8 cellular contexts compared by ENCODE assay signal in the genomic region with DNA sequence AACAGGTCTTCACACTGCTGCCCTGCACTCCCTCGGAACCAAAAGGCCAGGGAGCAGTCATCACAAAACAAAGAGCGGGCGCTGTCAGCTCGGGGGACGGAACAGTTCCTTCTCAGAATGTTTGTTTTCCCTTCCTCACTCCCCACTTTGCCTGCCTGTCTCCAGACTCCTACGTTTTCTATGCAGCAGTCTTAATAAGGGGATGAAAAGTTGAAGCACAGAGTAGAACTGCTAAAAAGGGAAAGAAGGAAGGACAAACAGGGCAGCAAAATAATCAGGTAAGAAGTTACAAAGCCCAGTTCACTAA. TPM values are rescaled to one million over a fixed set of nuclear protein-coding genes. Genes with fewer than 3 reads are reported as not detected.
DNase-seq lines count a peak whose midpoint lies in the region; ATAC-seq and TF ChIP-seq lines count a peak whose summit lies in the region.

No MANE protein-coding gene starts in this region.

- POLR2A ChIA-PET in activated CD4-positive, alpha-beta memory T cell treated with anti-CD3 and anti-CD28 coated beads for 36 hours (lab: Charles Lee): no interaction called here

- TF ChIP-seq CTCF in GM12865 (IDR thresholded peaks at IDR 0.05; ENCODE audit: insufficient read depth, low read depth, low read length, missing control alignments): no peak
- TF ChIP-seq CTCF in heart left ventricle (IDR thresholded peaks at IDR 0.05): no peak
- TF ChIP-seq CTCF in sigmoid colon (IDR thresholded peaks at IDR 0.05): no peak

- peaks cover 0 to 20% (median 12%) of the 10 kb centered on the region in 12 donors for H3K4me1 ChIP-seq in heart left ventricle
- peaks cover 0 to 35% (median 20%) of the 10 kb centered on the region in 4 donors for H3K4me1 ChIP-seq in sigmoid colon

- peak in 1 of 4 donors; percentile 49 for ATAC-seq in heart left ventricle

- H3K27me3 ChIP-seq in heart left ventricle: peaks cover 0 to 24% (median 0%) of the 10 kb centered on the region in 9 donors
- H3K27me3 ChIP-seq in sigmoid colon: no peaks in the 10 kb centered on the region

- H3K9me3 ChIP-seq in heart left ventricle: no peaks in the 10 kb centered on the region
- H3K9me3 ChIP-seq in sigmoid colon: no peaks in the 10 kb centered on the region

- WGBS in heart left ventricle, 4 donors: 4 to 11% (median 6%) methylated on average over 6 of the region's 6 CpGs
- WGBS in sigmoid colon, 2 donors: 8 to 17% methylated on average over 6 of the region's 6 CpGs

- CTCF ChIA-PET in activated CD4-positive, alpha-beta memory T cell treated with anti-CD3 and anti-CD28 coated beads for 36 hours (lab: Charles Lee): interaction anchor here (1.0 to 1.1 kb wide), 2 partner anchors 8 to 55 kb away, joined by 4 read pairs; no protein-coding TSS in a partner anchor

- H3K4me3 ChIP-seq in GM12865 (ENCODE audit: low read depth, low read length): peak overlapping the region; percentile 43
- peak overlapping the region; percentile 21 to 92 (median 81) for H3K4me3 ChIP-seq in heart left ventricle
- H3K4me3 ChIP-seq in sigmoid colon: peak overlapping the region; percentile 66 to 92 (median 89)

- DNase-seq in GM12865 (ENCODE audit: low read depth) (no peak), heart left ventricle (no peak), sigmoid colon (no peak), NCI-H345 treated with DMSO at 0.1 percent for 48 hours (lab: John Stamatoyannopoulos, UW; ENCODE audit: unreplicated experiment) (no peak), HuH-7 (ENCODE audit: low spot score) (no peak), AG08396 (ENCODE audit: low spot score) (no peak), MV-4-11 (lab: John Stamatoyannopoulos, UW) (no peak)
- no peak for DNase-seq in activated CD4-positive, alpha-beta memory T cell treated with anti-CD3 and anti-CD28 coated beads for 36 hours

- intact Hi-C loops in activated CD4-positive, alpha-beta memory T cell treated with anti-CD3 and anti-CD28 coated beads for 36 hours (cut with micrococcal nuclease): no loop called here
- intact Hi-C loops in heart left ventricle (cut with DNase I): loop anchor here in 4 of 10 donors (5.0 kb wide), 2 partner anchors 50 to 55 kb away; no protein-coding TSS in a partner anchor
- intact Hi-C loops in sigmoid colon (cut with DNase I): loop anchor here (2.0 to 5.0 kb wide), 3 partner anchors 40 to 90 kb away; a partner anchor contains a TSS

- peak overlapping the region; percentile 28 to 83 (median 74) for H3K27ac ChIP-seq in heart left ventricle
- peak overlapping the region; percentile 84 to 87 (median 84) for H3K27ac ChIP-seq in sigmoid colon

- H3K27ac Mint-ChIP-seq in activated CD4-positive, alpha-beta memory T cell treated with anti-CD3 and anti-CD28 coated beads for 36 hours: no peak overlapping the region

- peaks cover 2% of the 10 kb centered on the region for H3K36me3 Mint-ChIP-seq in activated CD4-positive, alpha-beta memory T cell treated with anti-CD3 and anti-CD28 coated beads for 36 hours

- H3K36me3 ChIP-seq in heart left ventricle (no peaks in the 10 kb centered on the region), sigmoid colon (no peaks in the 10 kb centered on the region)

- no peaks in the 10 kb centered on the region for H3K9me3 Mint-ChIP-seq in activated CD4-positive, alpha-beta memory T cell treated with anti-CD3 and anti-CD28 coated beads for 36 hours

- TF ChIP-seq EP300 in sigmoid colon (IDR thresholded peaks at IDR 0.05): no peak

- peak overlapping the region; percentile 75 for H3K4me3 Mint-ChIP-seq in activated CD4-positive, alpha-beta memory T cell treated with anti-CD3 and anti-CD28 coated beads for 36 hours

- peaks cover 43% of the 10 kb centered on the region for H3K4me1 Mint-ChIP-seq in activated CD4-positive, alpha-beta memory T cell treated with anti-CD3 and anti-CD28 coated beads for 36 hours (ENCODE audit: low read depth)

- no peak for TF ChIP-seq POLR2A in heart left ventricle (IDR thresholded peaks at IDR 0.05)
- no peak for TF ChIP-seq POLR2A in sigmoid colon (IDR thresholded peaks at IDR 0.05)

- H3K27me3 Mint-ChIP-seq in activated CD4-positive, alpha-beta memory T cell treated with anti-CD3 and anti-CD28 coated beads for 36 hours: peaks cover 28% of the 10 kb centered on the region

RNA-seq across cellular contexts. Expression of a gene that starts 0.7 kb away (rescaled TPM):
- total RNA-seq in activated CD4-positive, alpha-beta memory T cell treated with anti-CD3 and anti-CD28 coated beads for 36 hours: under 1 TPM; 0.88 to 0.97 TPM
- 1 to 10 TPM; 1.4 to 4.8 (median 2.4) TPM for total RNA-seq in heart left ventricle
- polyA plus RNA-seq in heart left ventricle: 1 to 10 TPM in 1 of 2 donors, under 1 TPM in 1; 0.95 to 2.8 TPM
- 10 to 100 TPM in 3 of 4 donors, 1 to 10 TPM in 1; 8.9 to 23.0 (median 14.1) TPM for total RNA-seq in sigmoid colon
- polyA plus RNA-seq in sigmoid colon: 1 to 10 TPM in 1 of 3 donors, under 1 TPM in 2; 0.60 to 2.7 (median 0.92) TPM

RNA-seq across cellular contexts. Expression of a gene that starts 41.3 kb away (rescaled TPM):
- 10 to 100 TPM; 51.1 to 54.2 TPM for total RNA-seq in activated CD4-positive, alpha-beta memory T cell treated with anti-CD3 and anti-CD28 coated beads for 36 hours
- 10 to 100 TPM; 26.9 to 39.4 (median 33.0) TPM for total RNA-seq in heart left ventricle
- 10 to 100 TPM; 11.8 to 31.7 TPM for polyA plus RNA-seq in heart left ventricle
- total RNA-seq in sigmoid colon: 10 to 100 TPM; 24.0 to 31.0 (median 30.8) TPM
- polyA plus RNA-seq in sigmoid colon: 10 to 100 TPM; 19.3 to 31.0 (median 24.6) TPM
